Comparison of ENCODE assay signal across 21 cellular contexts in genomic region chr12:58933068-58933681, GRCh38. TPM values are rescaled to one million over a fixed set of nuclear protein-coding genes. Genes with fewer than 3 reads are reported as not detected.
DNase-seq lines count a peak whose midpoint lies in the region; ATAC-seq, FAIRE-seq and TF ChIP-seq lines count a peak whose summit lies in the region.
"Had no signal": no experiment of that assay in that cellular context is flagged by ENCODE, and none has a peak within 500 bp of the region (broad histone marks: within the 10 kb centered on the region; RNA-seq: fewer than 3 reads in every experiment).

No MANE protein-coding gene starts in this region.

- no peak overlapping the region for H3K4ac ChIP-seq in H1 (replicated peaks; ENCODE audit: insufficient read length, low read depth, low read length)

- H3K27me3 ChIP-seq in H1 (replicated peaks in 1 of 4; ENCODE audit: control insufficient read depth in 3 of 4, extremely low read depth in 1 of 4, insufficient read depth in 3 of 4, low read length in 3 of 4), result no peaks in the 10 kb centered on the region
- H3K27me3 ChIP-seq in gastrocnemius medialis, result peaks cover 0 to 2% (median 0%) of the 10 kb centered on the region in 3 donors

- H2BK12ac ChIP-seq in H1 (ENCODE audit: low read depth, low read length), result no peak overlapping the region

- H3K36me3 ChIP-seq in HEK293 (ENCODE audit: control insufficient read depth in 2 of 2, insufficient read depth in 1 of 2, low read length in 2 of 2) (no peaks in the 10 kb centered on the region), H1 (ENCODE audit: control insufficient read depth in 2 of 4, insufficient read depth in 4 of 4, low read length in 3 of 4) (no peaks in the 10 kb centered on the region), gastrocnemius medialis (no peaks in the 10 kb centered on the region)

- H2AFZ ChIP-seq in H1 (ENCODE audit: low read length), result no peak overlapping the region

- H4K20me1 ChIP-seq in H1 (replicated peaks in 1 of 2; ENCODE audit: control insufficient read depth in 1 of 2, insufficient read depth in 2 of 2, low read length in 2 of 2), result no peaks in the 10 kb centered on the region

- H3K27ac Mint-ChIP-seq in WTC11 (no peak overlapping the region), osteocyte (ENCODE audit: unreplicated experiment) (peak overlapping the region; percentile 73)
- H3K27ac Mint-ChIP-seq: CD4-positive, alpha-beta T cell had no signal

- no peaks in the 10 kb centered on the region for H3K36me3 Mint-ChIP-seq in WTC11
- H3K36me3 Mint-ChIP-seq in osteocyte (ENCODE audit: unreplicated experiment), result no peaks in the 10 kb centered on the region

- H3K23ac ChIP-seq in H1 (ENCODE audit: insufficient read length), result no peak overlapping the region

- H2BK20ac ChIP-seq in H1 (ENCODE audit: low read length), result no peak overlapping the region

- ATAC-seq in WTC11 (peak; percentile 56; the same call in 1 of the 2 replicates), gastrocnemius medialis (no peak), Right ventricle myocardium superior (ENCODE audit: poor library complexity) (no peak), HG02623 (IDR thresholded peaks at IDR 0.05; ENCODE audit: unreplicated experiment) (no peak)
- ATAC-seq: A549, HCT116, PC-3 had no signal

- no peak for DNase-seq in WTC11 (ENCODE audit: low spot score)
- no peak for DNase-seq in H1 (ENCODE audit: low read depth in 1 of 2, low spot score in 2 of 2)
- peak; percentile 90 for DNase-seq in osteocyte (ENCODE audit: extremely low spot score, unreplicated experiment)
- DNase-seq in gastrocnemius medialis, result no peak
- DNase-seq in Right ventricle myocardium superior, result no peak
- no peak for DNase-seq in NCI-H2107 treated with DMSO at 0.1 percent for 48 hours (lab: John Stamatoyannopoulos, UW; ENCODE audit: unreplicated experiment)
- DNase-seq: Caco-2; CD4-positive, alpha-beta T cell; EL; IMR-90; NCI-H1417 treated with DMSO at 0.1 percent for 48 hours; NCI-H187 treated with DMSO at 0.1 percent for 48 hours; NCI-H226; NCI-H524; PC-3 had no signal

- WGBS in H1 (ENCODE audit: extremely low coverage in 1 of 2, insufficient coverage in 1 of 2, insufficient read length in 1 of 2, insufficient replicate concordance in 2 of 2, low coverage in 1 of 2, low lambda C conversion rate in 2 of 2, missing lambda C conversion rate in 1 of 2), 2 experiments, result 79% methylated on average over 7 of the region's 7 CpGs; no CpG with 5 or more reads in 1 of the 2 experiments

- POLR2A ChIA-PET in HEK293 (lab: Yijun Ruan, JAX) (interaction anchor here (1.1 kb wide), 1 partner anchor 14 kb away, joined by 3 read pairs; no protein-coding TSS in a partner anchor), WTC11 (lab: Charles Lee) (interaction anchor here (0.6 kb wide), 2 partner anchors 342 to 487 kb away, joined by 3 to 4 read pairs; no protein-coding TSS in a partner anchor), H1 (lab: Charles Lee; ENCODE audit: partially characterized antibody) (interaction anchor here (1.3 kb wide), 1 partner anchor 13 kb away, joined by 6 read pairs; the partner anchor contains the start of gene LRIG3)

- H3K23me2 ChIP-seq in H1 (ENCODE audit: low read depth, low read length), result no peaks in the 10 kb centered on the region

- TF ChIP-seq POLR2A in H1 (IDR thresholded peaks at IDR 0.05; ENCODE audit: control extremely low read depth in 1 of 2, low read depth in 2 of 2, low read length in 2 of 2) (no peak), gastrocnemius medialis (IDR thresholded peaks at IDR 0.05) (no peak)

- H3K9me3 Mint-ChIP-seq in WTC11, result peaks cover 7% of the 10 kb centered on the region
- H3K9me3 Mint-ChIP-seq in osteocyte (ENCODE audit: unreplicated experiment), result no peaks in the 10 kb centered on the region
- H3K9me3 Mint-ChIP-seq: CD4-positive, alpha-beta T cell had no signal

- intact Hi-C loops in gastrocnemius medialis (cut with DNase I; ENCODE audit: low total_unique reads), result no loop called here
- intact Hi-C loops in Right ventricle myocardium superior (cut with DNase I), result no loop called here

- H4K8ac ChIP-seq in H1 (ENCODE audit: extremely low read depth, insufficient read depth, low read length), result no peak overlapping the region

- H3K4me2 ChIP-seq in H1 (ENCODE audit: insufficient read depth in 1 of 2, low read depth in 2 of 2, low read length in 2 of 2), result no peak overlapping the region
- H3K4me2 ChIP-seq: A549 had no signal

- no peaks in the 10 kb centered on the region for H3K9me3 ChIP-seq in HEK293 (ENCODE audit: control insufficient read depth, insufficient read depth, low read depth, low read length)
- no peaks in the 10 kb centered on the region; a peak in 1 of 4 replicates for H3K9me3 ChIP-seq in H1 (ENCODE audit: insufficient read depth in 2 of 2, low read depth in 1 of 2, low read length in 1 of 2)
- no peaks in the 10 kb centered on the region for H3K9me3 ChIP-seq in gastrocnemius medialis
- H3K9me3 ChIP-seq: A549, Caco-2 had no signal

- no peak overlapping the region for H3K9ac ChIP-seq in H1 (replicated peaks in 1 of 4; ENCODE audit: extremely low read depth in 1 of 4, low read depth in 3 of 4, low read length in 3 of 4)

- TF ChIP-seq RAD21 in H1 (IDR thresholded peaks at IDR 0.05 in 1 of 2, conservative IDR thresholded peaks at IDR 0.05 in 1 of 2; ENCODE audit: low read depth in 2 of 2, low read length in 2 of 2), result no peak

- no peak overlapping the region for H4K5ac ChIP-seq in H1 (ENCODE audit: insufficient read length, low read depth, low read length)

- H3K4me3 Mint-ChIP-seq in WTC11 (no peak overlapping the region), osteocyte (ENCODE audit: unreplicated experiment) (peak overlapping the region; percentile 18)
- H3K4me3 Mint-ChIP-seq: CD4-positive, alpha-beta T cell had no signal

- TF ChIP-seq EP300 in H1 (IDR thresholded peaks at IDR 0.05; ENCODE audit: borderline replicate concordance in 1 of 2, low read depth in 2 of 2, low read length in 2 of 2), result no peak

- no peak overlapping the region for H4K91ac ChIP-seq in H1 (replicated peaks; ENCODE audit: insufficient read length, low read length)

- H2BK15ac ChIP-seq in H1 (ENCODE audit: low read length), result no peak overlapping the region

- no peaks in the 10 kb centered on the region for H3K27me3 Mint-ChIP-seq in WTC11 (ENCODE audit: low read depth)
- H3K27me3 Mint-ChIP-seq in osteocyte (ENCODE audit: unreplicated experiment), result no peaks in the 10 kb centered on the region
- H3K27me3 Mint-ChIP-seq: CD4-positive, alpha-beta T cell had no signal

- H3K56ac ChIP-seq in H1 (replicated peaks; ENCODE audit: insufficient read length, low read depth, low read length), result no peak overlapping the region

- no peak overlapping the region for H2BK5ac ChIP-seq in H1 (ENCODE audit: low read depth, low read length)

- H3K79me1 ChIP-seq in H1 (ENCODE audit: low read depth, low read length), result no peaks in the 10 kb centered on the region

- H3K27ac ChIP-seq in HEK293 (ENCODE audit: extremely low read depth, low read depth, low read length) (peak overlapping the region; percentile 41), H1 (ENCODE audit: low read depth, low read length) (no peak overlapping the region), gastrocnemius medialis (no peak overlapping the region)
- H3K27ac ChIP-seq: A549, RWPE1 had no signal

- H2AK5ac ChIP-seq in H1 (ENCODE audit: low read depth, low read length), result no peak overlapping the region

- no peak overlapping the region for H3K18ac ChIP-seq in H1 (ENCODE audit: extremely low read depth, low read length)

- CTCF ChIA-PET in HEK293 (lab: Yijun Ruan, JAX), result interaction anchor here (0.9 to 1.4 kb wide), 3 partner anchors 32 to 217 kb away, joined by 3 to 6 read pairs (median 5); no protein-coding TSS in a partner anchor
- CTCF ChIA-PET in WTC11 (lab: Charles Lee), result interaction anchor here (1.0 to 2.4 kb wide), 5 partner anchors 13 to 392 kb away, joined by 3 to 8 read pairs (median 4); partner anchors contain the start of gene LRIG3
- CTCF ChIA-PET in H1 (lab: Charles Lee; ENCODE audit: partially characterized antibody), result interaction anchor here (0.8 to 2.0 kb wide), 4 partner anchors 17 to 393 kb away, joined by 3 to 7 read pairs (median 4); no protein-coding TSS in a partner anchor

- H2BK120ac ChIP-seq in H1 (replicated peaks; ENCODE audit: low read depth, low read length), result no peak overlapping the region

- TF ChIP-seq CTCF in HEK293 (tag by site-specific recombination; IDR thresholded peaks at IDR 0.05) (no peak), WTC11 (IDR thresholded peaks at IDR 0.05) (no peak), H1 (IDR thresholded peaks at IDR 0.05; ENCODE audit: control extremely low read depth in 1 of 3, insufficient read depth in 1 of 3, low read depth in 1 of 3, low read length in 3 of 3) (no peak), osteocyte (IDR thresholded peaks at IDR 0.05) (no peak), gastrocnemius medialis (IDR thresholded peaks at IDR 0.05 in 4 of 5, conservative IDR thresholded peaks at IDR 0.05 in 1 of 5) (no peak)

- in situ Hi-C loops in gastrocnemius medialis (cut with MboI; ENCODE audit: low sequenced_read_pairs in 4 of 4), result no loop called here

- H3K79me2 ChIP-seq in H1 (ENCODE audit: control insufficient read depth in 1 of 2, insufficient read depth in 2 of 2, low read length in 2 of 2), result no peaks in the 10 kb centered on the region

- FAIRE-seq in H1 (lab: Jason Lieb, UNC), result no peak
- FAIRE-seq: A549, GM12891 had no signal

- H3K4me1 ChIP-seq in HEK293 (ENCODE audit: control insufficient read depth, insufficient read depth, low read length), result peaks cover 11% of the 10 kb centered on the region
- H3K4me1 ChIP-seq in H1 (replicated peaks in 1 of 4; ENCODE audit: control insufficient read depth in 3 of 4, insufficient read depth in 4 of 4, low read length in 3 of 4), result no peaks in the 10 kb centered on the region; a peak in 2 of 7 replicates
- H3K4me1 ChIP-seq in gastrocnemius medialis, result no peaks in the 10 kb centered on the region
- H3K4me1 ChIP-seq: A549, Caco-2 had no signal

- no peak overlapping the region for H3K14ac ChIP-seq in H1 (ENCODE audit: insufficient read length)

- H3K4me1 Mint-ChIP-seq in WTC11 (peaks cover 4% of the 10 kb centered on the region), osteocyte (ENCODE audit: unreplicated experiment) (peaks cover 40% of the 10 kb centered on the region)

- H3K4me3 ChIP-seq in HEK293 (ENCODE audit: low read depth, low read length), result no peak overlapping the region
- no peak overlapping the region for H3K4me3 ChIP-seq in H1 (ENCODE audit: extremely low read depth in 1 of 4, insufficient read depth in 2 of 4, low read depth in 3 of 4, low read length in 4 of 4)
- H3K4me3 ChIP-seq in gastrocnemius medialis, result no peak overlapping the region
- H3K4me3 ChIP-seq: A549 had no signal

RNA-seq across cellular contexts. Expression of gene LRIG3, which starts 12.9 kb away (rescaled TPM):
- total RNA-seq in WTC11 (2021), result 7.8 to 13.0 TPM (median 8.5 TPM) in 3 replicates
- total RNA-seq in H1 (2021; fragmentation: NEBNext Ultra II Directional; extraction: Animal tissue kit (Norgen Biotek cat#: 25700)), result 9.1 and 9.3 TPM in 2 replicates
- polyA plus RNA-seq in H1 (2011; rRNA removed), result 4.4 and 6.5 TPM in 2 replicates
- polyA plus RNA-seq in H1 (2011; cell fraction: cytosol; rRNA removed), result 5.4 TPM
- 7.1 TPM for polyA plus RNA-seq in H1 (2011; cell fraction: nucleus; rRNA removed)
- 5.7 to 6.6 TPM (median 6.0 TPM) in 4 replicates for polyA plus RNA-seq in H1 (2012, experiment 1 of 2)
- 0.39 TPM for polyA plus RNA-seq in H1 (2012, experiment 2 of 2)
- 5.3 TPM for polyA plus RNA-seq in H1 (2013, experiment 1 of 2)
- polyA plus RNA-seq in H1 (2013, experiment 2 of 2), result 5.6 TPM
- 26.3 and 31.3 TPM in 2 replicates for polyA minus RNA-seq in H1 (2011; rRNA and poly(A)+ RNA removed)
- 6.6 TPM for polyA minus RNA-seq in H1 (2011; cell fraction: cytosol; rRNA and poly(A)+ RNA removed)
- polyA minus RNA-seq in H1 (2011; cell fraction: nucleus; rRNA and poly(A)+ RNA removed), result 58.3 TPM
- total RNA-seq in osteocyte, result 241 and 249 TPM in 2 replicates
- 10 to 100 TPM in 1 of 4 donors, 1 to 10 TPM in 3; 4.7 to 14.7 (median 7.7) TPM for total RNA-seq in gastrocnemius medialis
- total RNA-seq in Right ventricle myocardium superior, result 5.5 TPM
- total RNA-seq: CD4-positive, alpha-beta T cell had no signal

Comparison
In these comparisons a context has a peak if more than half of its experiments do, and no peak if none do; other contexts are left out.
1. RNA of gene LRIG3, which starts 12.9 kb away (total RNA-seq): 241 to 249 TPM in osteocyte; 7.8 to 13.0 TPM in WTC11, 9.1 to 9.3 TPM in H1, 4.7 to 14.7 TPM in gastrocnemius medialis and 5.5 TPM in Right ventricle myocardium superior (single experiment); every median in the first group is over 10 times any median in the second.
2. Of the 8 proteins assayed by ChIP-seq in both HEK293 and WTC11: peak only in HEK293: ZNF423; only in WTC11: none; in both: none; in neither: 7.